ENCODE assay signal across 8 cellular contexts in genomic region chr1:216600730-216601426, GRCh38.
DNase-seq lines count a peak whose midpoint lies in the region; ATAC-seq, FAIRE-seq and TF ChIP-seq lines count a peak whose summit lies in the region.

No MANE protein-coding gene starts in this region.

- peak; percentile 79 for TF ChIP-seq CTCF in AG04449 (IDR thresholded peaks at IDR 0.05; ENCODE audit: insufficient read depth, low read length, missing control alignments)
- peak; percentile 61 for TF ChIP-seq CTCF in neural cell (IDR thresholded peaks at IDR 0.05; ENCODE audit: poor library complexity, severe bottlenecking)

- no peaks in the 10 kb centered on the region for H3K9me3 ChIP-seq in neural cell (ENCODE audit: low read length)

- H3K9me3 Mint-ChIP-seq in activated T-helper 2 cell treated with anti-CD3 and anti-CD28 coated beads, Interferon-gamma antibody, Interleukin-2, Interleukin-4, amounts not matched to agents 10 μg/mL and 5 μg/mL and 100 μg/mL, durations not matched to agents 14 hours and 24 hours and 36 hours, result no peaks in the 10 kb centered on the region

- no peaks in the 10 kb centered on the region for H3K36me3 Mint-ChIP-seq in activated T-helper 2 cell treated with anti-CD3 and anti-CD28 coated beads, Interferon-gamma antibody, Interleukin-2, Interleukin-4, amounts not matched to agents 10 μg/mL and 5 μg/mL and 100 μg/mL, durations not matched to agents 14 hours and 24 hours and 36 hours (ENCODE audit: low read depth)

- peak; percentile 92 for ATAC-seq in HG02943 (IDR thresholded peaks at IDR 0.05; ENCODE audit: low read depth, unreplicated experiment)

- peaks cover 6% of the 10 kb centered on the region for H3K27me3 ChIP-seq in neural cell (ENCODE audit: insufficient read depth, low read depth, low read length)

- H4K20me1 ChIP-seq in neural cell (ENCODE audit: insufficient read depth), result no peaks in the 10 kb centered on the region

- CTCF ChIA-PET in AG04449 (lab: Yijun Ruan, JAX), result interaction anchor here (0.6 to 2.1 kb wide), 8 partner anchors 10 to 1060 kb away, joined by 3 to 7 read pairs (median 4); no protein-coding TSS in a partner anchor

- H3K27ac ChIP-seq in neural cell (ENCODE audit: low read length), result no peak overlapping the region

- no peak for TF ChIP-seq RAD21 in neural cell (conservative IDR thresholded peaks at IDR 0.05)

- POLR2A ChIA-PET in AG04449 (lab: Yijun Ruan, JAX), result no interaction called here

- no peaks in the 10 kb centered on the region for H3K36me3 ChIP-seq in neural cell (ENCODE audit: insufficient read depth, low read length)

- H3K4me3 ChIP-seq in AG04449 (ENCODE audit: low read depth, low read length), result peak overlapping the region; percentile 61
- H3K4me3 ChIP-seq in neural cell (ENCODE audit: low read length), result peak overlapping the region; percentile 63

- intact Hi-C loops in activated T-helper 2 cell treated with anti-CD3 and anti-CD28 coated beads, Interferon-gamma antibody, Interleukin-2, Interleukin-4, amounts not matched to agents 10 μg/mL and 5 μg/mL and 100 μg/mL, durations not matched to agents 14 hours and 24 hours and 36 hours (cut with micrococcal nuclease), result no loop called here

- no peak for TF ChIP-seq EP300 in neural cell (conservative IDR thresholded peaks at IDR 0.05; ENCODE audit: poor library complexity, severe bottlenecking)

- H3K9me2 ChIP-seq in neural cell (ENCODE audit: insufficient read depth, low read length), result no peaks in the 10 kb centered on the region

- H3K27me3 Mint-ChIP-seq in activated T-helper 2 cell treated with anti-CD3 and anti-CD28 coated beads, Interferon-gamma antibody, Interleukin-2, Interleukin-4, amounts not matched to agents 10 μg/mL and 5 μg/mL and 100 μg/mL, durations not matched to agents 14 hours and 24 hours and 36 hours (ENCODE audit: low read depth), result peaks cover 25% of the 10 kb centered on the region

- peak; percentile 66 for FAIRE-seq in GM18507 (lab: Jason Lieb, UNC)

- peak overlapping the region; percentile 51 for H3K9ac ChIP-seq in neural cell (ENCODE audit: low read length)

- peaks cover 2% of the 10 kb centered on the region for H3K4me1 Mint-ChIP-seq in activated T-helper 2 cell treated with anti-CD3 and anti-CD28 coated beads, Interferon-gamma antibody, Interleukin-2, Interleukin-4, amounts not matched to agents 10 μg/mL and 5 μg/mL and 100 μg/mL, durations not matched to agents 14 hours and 24 hours and 36 hours (ENCODE audit: low read depth)

- H3K4me3 Mint-ChIP-seq in activated T-helper 2 cell treated with anti-CD3 and anti-CD28 coated beads, Interferon-gamma antibody, Interleukin-2, Interleukin-4, amounts not matched to agents 10 μg/mL and 5 μg/mL and 100 μg/mL, durations not matched to agents 14 hours and 24 hours and 36 hours (ENCODE audit: low read depth), result peak overlapping the region; percentile 77

- no peaks in the 10 kb centered on the region for H3K79me2 ChIP-seq in neural cell (replicated peaks; ENCODE audit: insufficient read depth, low read length)

- H2AFZ ChIP-seq in neural cell (ENCODE audit: low read depth, low read length), result peak overlapping the region; percentile 9

- DNase-seq in AG04449 (ENCODE audit: low read depth, low spot score), result peak; percentile 9
- no peak for DNase-seq in GM18507 (ENCODE audit: extremely low spot score, insufficient read length, low read depth)
- peak; percentile 53 for DNase-seq in NCI-H2029 (lab: John Stamatoyannopoulos, UW)
- no peak for DNase-seq in activated T-helper 2 cell treated with anti-CD3 and anti-CD28 coated beads, Interferon-gamma antibody, Interleukin-2, Interleukin-4, amounts not matched to agents 10 μg/mL and 5 μg/mL and 100 μg/mL, durations not matched to agents 14 hours and 24 hours and 36 hours (ENCODE audit: low spot score)
- DNase-seq in glomerular visceral epithelial cell (ENCODE audit: extremely low spot score), result peak; percentile 75
- DNase-seq in cerebellar nuclear complex (lab: John Stamatoyannopoulos, UW), result no peak

- H3K4me2 ChIP-seq in neural cell (ENCODE audit: low read length), result peak overlapping the region; percentile 13

- no peaks in the 10 kb centered on the region for H3F3A ChIP-seq in neural cell (ENCODE audit: insufficient read depth, low read length, poor library complexity, severe bottlenecking)

- peak overlapping the region; percentile 18 for H3K27ac Mint-ChIP-seq in activated T-helper 2 cell treated with anti-CD3 and anti-CD28 coated beads, Interferon-gamma antibody, Interleukin-2, Interleukin-4, amounts not matched to agents 10 μg/mL and 5 μg/mL and 100 μg/mL, durations not matched to agents 14 hours and 24 hours and 36 hours

TF ChIP-seq in neural cell, 6 proteins besides CTCF, POLR2A, EP300 and RAD21:
- TF ChIP-seq POLR2AphosphoS5 (IDR thresholded peaks at IDR 0.05) (peak; percentile 12), MXI1 (conservative IDR thresholded peaks at IDR 0.05; ENCODE audit: poor library complexity, severe bottlenecking) (no peak), SMC3 (conservative IDR thresholded peaks at IDR 0.05; ENCODE audit: poor library complexity) (peak; percentile 32), EZH2 (IDR thresholded peaks at IDR 0.05; ENCODE audit: borderline replicate concordance, insufficient read depth, low read length, poor library complexity, severe bottlenecking) (no peak)
TF ChIP-seq in neural cell: peak in this region for 2.

Comparison
In these comparisons a context has a peak if more than half of its experiments do, and no peak if none do; other contexts are left out.
1. DNase-seq: peak in AG04449 (single experiment), NCI-H2029 (single experiment) and glomerular visceral epithelial cell (single experiment); none in GM18507 (single experiment), activated T-helper 2 cell treated with anti-CD3 and anti-CD28 coated beads, Interferon-gamma antibody, Interleukin-2, Interleukin-4, amounts not matched to agents 10 μg/mL and 5 μg/mL and 100 μg/mL, durations not matched to agents 14 hours and 24 hours and 36 hours (single experiment) and cerebellar nuclear complex (0 of 2).